In genomic region chr10:30199376-30200018, GRCh38 we compare ENCODE assay signal across 16 cellular contexts.
"Had no signal": no experiment of that assay in that cellular context is flagged by ENCODE, and none has a peak within 500 bp of the region (broad histone marks: within the 10 kb centered on the region; RNA-seq: fewer than 3 reads in every experiment).

No MANE protein-coding gene starts in this region.

- H3K27ac ChIP-seq: brain microvascular endothelial cell, esophagus muscularis mucosa, hepatocyte, left ventricle myocardium inferior, neural progenitor cell, ovary, sigmoid colon, testis, upper lobe of left lung had no signal

- ATAC-seq: stimulated activated naive CD8-positive, alpha-beta T cell treated with anti-CD3 and anti-CD28 coated beads, Interleukin-15, amount 100 ng/mL, for 72 hours had no signal

- H3K4me2 ChIP-seq: hepatocyte, neural progenitor cell had no signal

- H2AFZ ChIP-seq: hepatocyte, neural progenitor cell had no signal

- H3K4me3 ChIP-seq: esophagus muscularis mucosa, hepatocyte, left ventricle myocardium inferior, neural progenitor cell, ovary, sigmoid colon, testis, upper lobe of left lung had no signal

- H3K27me3 ChIP-seq: brain microvascular endothelial cell, esophagus muscularis mucosa, hepatocyte, neural progenitor cell, ovary, sigmoid colon, testis, upper lobe of left lung had no signal

- H3K4me1 ChIP-seq: esophagus muscularis mucosa, left ventricle myocardium inferior, neural progenitor cell, sigmoid colon, testis, upper lobe of left lung had no signal

- H3K9ac ChIP-seq: neural progenitor cell had no signal

- DNase-seq: activated CD4-positive, alpha-beta T cell treated with anti-CD3 and anti-CD28 coated beads, Interleukin-2, amount 10 ng/mL, durations not matched to agents 7 days and 5 days; activated CD8-positive, alpha-beta memory T cell treated with anti-CD3 and anti-CD28 coated beads, Interleukin-2, amount 50 U/mL, for 48 hours; activated gamma-delta T cell treated with Interleukin-2 at 50 U/mL for 16 hours; activated naive CD8-positive, alpha-beta T cell treated with anti-CD3 and anti-CD28 coated beads, Interleukin-2, amount 10 ng/mL, durations not matched to agents 7 days and 5 days; brain microvascular endothelial cell; kidney; left ventricle myocardium inferior; ovary; sigmoid colon; stimulated activated CD4-positive, alpha-beta T cell treated with anti-CD3 and anti-CD28 coated beads, Interleukin-1b, Interleukin-23, amount 100 ng/mL, for 48 hours; stimulated activated naive CD8-positive, alpha-beta T cell treated with anti-CD3 and anti-CD28 coated beads, Interleukin-15, amount 100 ng/mL, for 72 hours; testis; upper lobe of left lung had no signal

- H3K9me3 ChIP-seq: ovary, sigmoid colon, testis had no signal

- H3K36me3 ChIP-seq: brain microvascular endothelial cell, esophagus muscularis mucosa, left ventricle myocardium inferior, neural progenitor cell, ovary, sigmoid colon, upper lobe of left lung had no signal
